9 cellular contexts compared by ENCODE assay signal in genomic region chr3:19931767-19932188, GRCh38. TPM values are rescaled to one million over a fixed set of nuclear protein-coding genes. Genes with fewer than 3 reads are reported as not detected.
DNase-seq lines count a peak whose midpoint lies in the region; ATAC-seq, FAIRE-seq and TF ChIP-seq lines count a peak whose summit lies in the region.
"Had no signal": no experiment of that assay in that cellular context is flagged by ENCODE, and none has a peak within 500 bp of the region (broad histone marks: within the 10 kb centered on the region; RNA-seq: fewer than 3 reads in every experiment).

No MANE protein-coding gene starts in this region.

- H3K79me2 ChIP-seq in K562 (ENCODE audit: control insufficient read depth, insufficient read depth, low read length) = no peaks in the 10 kb centered on the region
- no peaks in the 10 kb centered on the region for H3K79me2 ChIP-seq in hepatocyte

- TF ChIP-seq POLR2A in K562 (conservative IDR thresholded peaks at IDR 0.05) (no peak), vagina (IDR thresholded peaks at IDR 0.05) (no peak)

- peak overlapping the region in 1 of 2 experiments; percentile 34; a peak in 2 of 4 replicates for H3K9ac ChIP-seq in K562 (ENCODE audit: insufficient read depth in 1 of 2, low read depth in 2 of 2, low read length in 2 of 2)

- TF ChIP-seq EP300 in K562 (IDR thresholded peaks at IDR 0.05; ENCODE audit: low read length) = peak; percentile 61

- POLR2A ChIA-PET in K562 (lab: Yijun Ruan, JAX) = interaction anchor here (0.6 to 1.6 kb wide), 8 partner anchors 9 to 91 kb away, joined by 3 to 7 read pairs (median 3); no protein-coding TSS in a partner anchor

- H3K36me3 Mint-ChIP-seq in immature natural killer cell = no peaks in the 10 kb centered on the region

- no peak for TF ChIP-seq RAD21 in K562 (CRISPR knock-in tag; conservative IDR thresholded peaks at IDR 0.05 in 1 of 2, IDR thresholded peaks at IDR 0.05 in 1 of 2)

- no peak overlapping the region for H3K4me3 Mint-ChIP-seq in immature natural killer cell
- H3K4me3 Mint-ChIP-seq: neural crest cell had no signal

- H4K20me1 ChIP-seq in K562 (replicated peaks; ENCODE audit: control insufficient read depth, insufficient read depth, low read length) = no peaks in the 10 kb centered on the region
- H4K20me1 ChIP-seq in hepatocyte (ENCODE audit: insufficient read depth, poor library complexity, severe bottlenecking) = no peaks in the 10 kb centered on the region

- in situ Hi-C loops in K562 (cut with MboI) = no loop called here

- BruUV-seq in K562 (replicated peaks; lab: Mats Ljungman, UMichigan) = no TSS peak

- H3K9me3 ChIP-seq in K562 (replicated peaks; ENCODE audit: control insufficient read depth, insufficient read depth, low read depth, low read length) = no peaks in the 10 kb centered on the region
- no peaks in the 10 kb centered on the region for H3K9me3 ChIP-seq in hepatocyte (ENCODE audit: low read depth)
- no peaks in the 10 kb centered on the region for H3K9me3 ChIP-seq in vagina

- no peak overlapping the region for H3K4me3 ChIP-seq in K562
- no peak overlapping the region for H3K4me3 ChIP-seq in hepatocyte
- H3K4me3 ChIP-seq in vagina = no peak overlapping the region

- peaks cover 6 to 9% (median 7%) of the 10 kb centered on the region in 3 donors for H3K27me3 Mint-ChIP-seq in immature natural killer cell (ENCODE audit: low read depth in 3 of 3)

- no peak for TF ChIP-seq CTCF in K562 (IDR thresholded peaks at IDR 0.05 in 2 of 3, conservative IDR thresholded peaks at IDR 0.05 in 1 of 3; ENCODE audit: insufficient read depth in 2 of 3, low read depth in 1 of 3, low read length in 3 of 3)
- no peak for TF ChIP-seq CTCF in hepatocyte (IDR thresholded peaks at IDR 0.05; ENCODE audit: poor library complexity)
- TF ChIP-seq CTCF in vagina (IDR thresholded peaks at IDR 0.05) = no peak

- H3K9me1 ChIP-seq in K562 (ENCODE audit: control insufficient read depth, insufficient read depth, low read length) = no peaks in the 10 kb centered on the region

- peaks cover 24 to 42% of the 10 kb centered on the region in 2 experiments for H3K4me1 ChIP-seq in K562 (replicated peaks in 1 of 2; ENCODE audit: control insufficient read depth in 2 of 2, insufficient read depth in 2 of 2, low read length in 2 of 2)
- H3K4me1 ChIP-seq in hepatocyte (ENCODE audit: insufficient read depth) = no peaks in the 10 kb centered on the region
- H3K4me1 ChIP-seq in vagina = no peaks in the 10 kb centered on the region

- DNase-seq in K562 (ENCODE audit: extremely low read depth in 1 of 4, low spot score in 3 of 4) (peak in 2 of 4 experiments; percentile 55 to 72), hepatocyte (ENCODE audit: low spot score) (no peak), vagina (ENCODE audit: extremely low spot score in 2 of 2) (no peak), immature natural killer cell (no peak), NCI-H1930 (lab: John Stamatoyannopoulos, UW) (no peak)

- H3K4me2 ChIP-seq in K562 (ENCODE audit: insufficient read depth, low read length) (peak overlapping the region; percentile 54), hepatocyte (no peak overlapping the region)

- H3K4me1 Mint-ChIP-seq in immature natural killer cell = peaks cover 8 to 16% of the 10 kb centered on the region in 2 donors

- H3K27ac ChIP-seq in K562 (ENCODE audit: extremely low read depth, low read depth, low read length) = peak overlapping the region; percentile 50
- no peak overlapping the region for H3K27ac ChIP-seq in hepatocyte
- no peak overlapping the region for H3K27ac ChIP-seq in vagina

- ATAC-seq in GM18502 (IDR thresholded peaks at IDR 0.05; ENCODE audit: poor library complexity, unreplicated experiment) = peak; percentile 57
- peak; percentile 32 for ATAC-seq in GM21619 (IDR thresholded peaks at IDR 0.05; ENCODE audit: unreplicated experiment)
- ATAC-seq in HG03575 (IDR thresholded peaks at IDR 0.05; ENCODE audit: extremely low read depth, insufficient number of reproducible peaks, low FRiP score, unreplicated experiment) = peak; percentile 33
- ATAC-seq in K562 = peak; percentile 55

- no peaks in the 10 kb centered on the region for H3K36me3 ChIP-seq in K562 (ENCODE audit: control insufficient read depth, insufficient read depth, low read length)
- no peaks in the 10 kb centered on the region for H3K36me3 ChIP-seq in hepatocyte (replicated peaks; ENCODE audit: insufficient read depth, low read depth)
- H3K36me3 ChIP-seq in vagina = no peaks in the 10 kb centered on the region

- H2AFZ ChIP-seq in K562 (ENCODE audit: low read depth, low read length) = peak overlapping the region; percentile 96
- no peak overlapping the region for H2AFZ ChIP-seq in hepatocyte

- FAIRE-seq in K562 (lab: Jason Lieb, UNC) = peak; percentile 69

- intact Hi-C loops in K562 (cut with micrococcal nuclease) (loop anchor here (5.0 kb wide), 1 partner anchor 44 kb away; no protein-coding TSS in a partner anchor), vagina (cut with DNase I) (no loop called here)

- H3K27me3 ChIP-seq in K562 (ENCODE audit: control insufficient read depth in 2 of 2, insufficient read depth in 2 of 2, low read length in 2 of 2) (no peaks in the 10 kb centered on the region), hepatocyte (no peaks in the 10 kb centered on the region), vagina (no peaks in the 10 kb centered on the region)

- CTCF ChIA-PET in K562 (lab: Yijun Ruan, JAX; ENCODE audit: low intra/inter-chr PET ratio) = no interaction called here

- H3K9me3 Mint-ChIP-seq in immature natural killer cell = no peaks in the 10 kb centered on the region
- H3K9me3 Mint-ChIP-seq: neural crest cell had no signal

- 0% methylated on average over 1 of the region's 1 CpG for WGBS in K562 (ENCODE audit: insufficient coverage, low coverage, missing lambda C conversion rate)
- WGBS in hepatocyte (ENCODE audit: low lambda C conversion rate, missing lambda C conversion rate) = 52% methylated on average over 1 of the region's 1 CpG

- H3K9me2 ChIP-seq in hepatocyte (replicated peaks; ENCODE audit: insufficient read depth) = no peaks in the 10 kb centered on the region

- peak overlapping the region in 1 of 6 donors; percentile 12 for H3K27ac Mint-ChIP-seq in immature natural killer cell

TF ChIP-seq in K562, 482 proteins besides CTCF, POLR2A, EP300 and RAD21 (continues in another document):
- TF ChIP-seq RBM25 (IDR thresholded peaks at IDR 0.05; ENCODE audit: low read depth, low read length, severe bottlenecking) (no peak), USF2 (CRISPR knock-in tag; IDR thresholded peaks at IDR 0.05) (no peak), MCM2 (IDR thresholded peaks at IDR 0.05; ENCODE audit: low read depth) (no peak), POLR2G (IDR thresholded peaks at IDR 0.05; ENCODE audit: low read depth, low read length) (no peak)

RNA-seq across cellular contexts. Expression of gene EFHB, which starts 2.2 kb away (rescaled TPM):
- 2.6 and 4.1 TPM in 2 replicates for total RNA-seq in K562 (2011; cell fraction: chromatin; rRNA removed; ENCODE audit: low replicate concordance)
- total RNA-seq in K562 (2011; cell fraction: nucleolus; rRNA removed) = 6.8 and 7.6 TPM in 2 replicates
- total RNA-seq in K562 (2011; cell fraction: nucleoplasm; rRNA removed) = 7.9 and 9.7 TPM in 2 replicates
- total RNA-seq in K562 (2014; rRNA removed) (2.0 and 4.0 TPM in 2 replicates), K562 (2014; rRNA removed; fragmentation: Illumina TruSeq; extraction: Trizol) (1.6 and 1.7 TPM in 2 replicates), K562 (2015; rRNA removed; fragmentation: Illumina TruSeq; extraction: Trizol) (1.5 and 1.7 TPM in 2 replicates), K562 (2021) (1.5 and 2.0 TPM in 2 replicates), hepatocyte (0.64 and 0.70 TPM in 2 replicates), vagina (0.49 TPM)
- polyA plus RNA-seq in K562 (2011; rRNA removed) (1.4 and 2.3 TPM in 2 replicates), K562 (2014; fragmentation: Illumina TruSeq; extraction: Trizol) (2.5 and 3.6 TPM in 2 replicates), K562 (2014; fragmentation: Nextera tagmentation; extraction: Ambion mirVana) (1 to 10 TPM; 1.5 to 2.0 TPM), K562 (2014; rRNA removed) (1.8 and 2.4 TPM in 2 replicates), hepatocyte (not detected in 2 replicates), immature natural killer cell (1 to 10 TPM in 1 of 3 donors, under 1 TPM in 1, not detected in 1; 0.52 to 1.3 TPM)
- 0.86 and 1.1 TPM in 2 replicates for polyA plus RNA-seq in K562 (2011; cell fraction: cytosol; rRNA removed)
- 5.7 and 7.3 TPM in 2 replicates for polyA plus RNA-seq in K562 (2011; cell fraction: nucleus; rRNA removed)
- 2.5 and 2.6 TPM in 2 replicates for polyA plus RNA-seq in K562 (2012)
- polyA minus RNA-seq in K562 (2011; rRNA and poly(A)+ RNA removed) = 2.9 and 3.0 TPM in 2 replicates
- polyA minus RNA-seq in K562 (2011; cell fraction: cytosol; rRNA and poly(A)+ RNA removed) = 1.7 TPM in 1 of 2 replicates, not detected in the other
- polyA minus RNA-seq in K562 (2011; cell fraction: nucleus; rRNA and poly(A)+ RNA removed) = 6.3 and 8.2 TPM in 2 replicates

RNA-seq across cellular contexts. Expression of gene RAB5A, which starts 15.1 kb away (rescaled TPM):
- 45.0 and 88.5 TPM in 2 replicates for total RNA-seq in K562 (2011; cell fraction: chromatin; rRNA removed; ENCODE audit: low replicate concordance)
- 31.9 and 35.0 TPM in 2 replicates for total RNA-seq in K562 (2011; cell fraction: nucleolus; rRNA removed)
- total RNA-seq in K562 (2011; cell fraction: nucleoplasm; rRNA removed) = 38.7 and 58.9 TPM in 2 replicates
- 35.9 and 49.0 TPM in 2 replicates for total RNA-seq in K562 (2014; rRNA removed)
- total RNA-seq in K562 (2014; rRNA removed; fragmentation: Illumina TruSeq; extraction: Trizol) = 50.5 and 56.9 TPM in 2 replicates
- 60.9 and 64.2 TPM in 2 replicates for total RNA-seq in K562 (2015; rRNA removed; fragmentation: Illumina TruSeq; extraction: Trizol)
- 50.0 and 52.7 TPM in 2 replicates for total RNA-seq in K562 (2021)
- 36.7 and 47.2 TPM in 2 replicates for polyA plus RNA-seq in K562 (2011; rRNA removed)
- polyA plus RNA-seq in K562 (2011; cell fraction: cytosol; rRNA removed) = 18.8 and 20.0 TPM in 2 replicates
- polyA plus RNA-seq in K562 (2011; cell fraction: nucleus; rRNA removed) = 15.8 and 17.9 TPM in 2 replicates
- 38.1 and 50.5 TPM in 2 replicates for polyA plus RNA-seq in K562 (2012)
- polyA plus RNA-seq in K562 (2014; fragmentation: Illumina TruSeq; extraction: Trizol) = 52.5 and 58.4 TPM in 2 replicates
- 10 to 100 TPM; 28.3 to 31.3 TPM for polyA plus RNA-seq in K562 (2014; fragmentation: Nextera tagmentation; extraction: Ambion mirVana)
- 36.8 and 42.7 TPM in 2 replicates for polyA plus RNA-seq in K562 (2014; rRNA removed)
- polyA minus RNA-seq in K562 (2011; rRNA and poly(A)+ RNA removed) = 65.6 and 73.3 TPM in 2 replicates
- 28.4 and 37.9 TPM in 2 replicates for polyA minus RNA-seq in K562 (2011; cell fraction: cytosol; rRNA and poly(A)+ RNA removed)
- polyA minus RNA-seq in K562 (2011; cell fraction: nucleus; rRNA and poly(A)+ RNA removed) = 37.8 and 56.4 TPM in 2 replicates
- total RNA-seq in hepatocyte = 72.2 and 87.2 TPM in 2 replicates
- 76.1 and 78.3 TPM in 2 replicates for polyA plus RNA-seq in hepatocyte
- total RNA-seq in vagina = 55.7 TPM
- polyA plus RNA-seq in immature natural killer cell = 10 to 100 TPM; 33.0 to 50.8 (median 47.3) TPM
